Comparison of ENCODE assay signal across 8 cellular contexts in the genomic region with DNA sequence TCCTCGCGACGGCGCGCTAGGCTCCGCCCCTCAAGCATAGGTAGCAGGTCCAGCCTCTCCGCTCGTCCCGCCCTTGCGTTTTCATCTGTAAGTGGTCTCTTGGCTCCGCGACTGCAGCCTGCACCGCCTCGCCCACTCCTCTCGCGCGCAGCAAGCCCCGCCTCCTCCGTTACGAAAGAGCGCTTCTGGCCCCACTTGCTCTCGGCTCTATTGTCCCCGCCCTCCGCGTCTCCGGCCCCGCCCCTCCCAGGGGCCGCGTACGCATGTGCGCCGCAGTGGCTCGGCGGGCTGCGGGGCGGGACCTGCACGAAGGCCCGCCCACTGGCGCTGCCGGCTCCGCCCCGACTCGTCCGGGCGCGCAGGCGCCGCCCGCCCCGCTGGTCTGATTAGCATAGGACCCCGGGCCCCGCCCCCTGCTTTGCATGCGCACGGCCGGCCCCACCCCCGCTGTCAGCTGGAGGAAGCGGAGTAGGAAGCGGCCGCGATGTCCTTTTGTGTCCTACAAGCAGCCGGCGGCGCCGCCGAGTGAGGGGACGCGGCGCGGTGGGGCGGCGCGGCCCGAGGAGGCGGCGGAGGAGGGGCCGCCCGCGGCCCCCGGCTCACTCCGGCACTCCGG. TPM values are rescaled to one million over a fixed set of nuclear protein-coding genes. Genes with fewer than 3 reads are reported as not detected.
A peak's percentile ranks its signal among the peaks of the same experiment; 100 is the strongest.
DNase-seq lines count a peak whose midpoint lies in the region; ATAC-seq and TF ChIP-seq lines count a peak whose summit lies in the region.

A gene (plus strand): TSS at position 450 of the 616 bp plus-strand sequence. CDS start 1,656 bp downstream, outside the sequence.

- DNase-seq in CD1c-positive myeloid dendritic cell (ENCODE audit: extremely low spot score), result peak; percentile 100
- DNase-seq in NCI-H774 (lab: John Stamatoyannopoulos, UW), result peak; percentile 100
- DNase-seq in activated CD4-positive, alpha-beta T cell treated with anti-CD3 and anti-CD28 coated beads, Interleukin-2, amount 50 U/mL, for 24 hours (ENCODE audit: low read depth in 1 of 2, low spot score in 1 of 2), result peak; percentile 98 to 99
- peak; percentile 96 for DNase-seq in dedifferentiated amniotic fluid mesenchymal stem cell (ENCODE audit: extremely low spot score)
- DNase-seq in left lung, result peak; percentile 99 to 100
- peak; percentile 100 for DNase-seq in stimulated activated CD4-positive, alpha-beta T cell treated with anti-CD3 and anti-CD28 coated beads, Interleukin-2, amount 100 ng/mL, for 4 hours (ENCODE audit: low read depth)

- no peaks in the 10 kb centered on the region for H3K9me3 ChIP-seq in left lung

- H3K4me3 ChIP-seq in left lung, result peak within 1 kb of the TSS; percentile 56 to 85

- intact Hi-C loops in left lung (cut with DNase I), result no loop called here

- peaks cover 1 to 8% of the 10 kb centered on the region in 2 donors for H3K27me3 ChIP-seq in left lung

- H3K36me3 ChIP-seq in left lung, result peaks cover 0 to 16% of the 10 kb centered on the region in 2 donors

- H3K27ac ChIP-seq in left lung, result peak within 1 kb of the TSS; percentile 94 to 95

- ATAC-seq in GM19438 (IDR thresholded peaks at IDR 0.05; ENCODE audit: low read depth, unreplicated experiment), result peak; percentile 75
- ATAC-seq in HG03571 (IDR thresholded peaks at IDR 0.05; ENCODE audit: unreplicated experiment), result peak; percentile 54
- peak; percentile 86 for ATAC-seq in left lung

- no peak for TF ChIP-seq CTCF in left lung (IDR thresholded peaks at IDR 0.05)

- H3K4me1 ChIP-seq in left lung, result peaks cover 19 to 41% of the 10 kb centered on the region in 2 donors

RNA-seq across cellular contexts. Expression of the gene that starts here (rescaled TPM):
- 10 to 100 TPM; 42.8 to 60.1 TPM for total RNA-seq in left lung

Comparison
In these comparisons a context has a peak if more than half of its experiments do, and no peak if none do; other contexts are left out.
1. Peak in every context shown above with its lines: DNase-seq, ATAC-seq, H3K4me3 ChIP-seq and H3K27ac ChIP-seq.